Comparison of ENCODE assay signal across 2 cellular contexts in genomic region chr7:13049946-13050345, GRCh38.
TF ChIP-seq lines count a peak whose summit lies in the region.

No MANE protein-coding gene starts in this region.

TF ChIP-seq in A549, 52 proteins besides CTCF, POLR2A, EP300 and RAD21 (continued from another document):
- TF ChIP-seq ATOH8 (CRISPR knock-in tag; IDR thresholded peaks at IDR 0.05; ENCODE audit: low read depth) (no peak), NR3C1 (IDR thresholded peaks at IDR 0.05) (no peak), ZSCAN20 (CRISPR knock-in tag; IDR thresholded peaks at IDR 0.05) (no peak), TP53 (CRISPR knock-in tag; IDR thresholded peaks at IDR 0.05) (no peak), HOXB5 (CRISPR knock-in tag; IDR thresholded peaks at IDR 0.05) (no peak), JUN (IDR thresholded peaks at IDR 0.05) (no peak), MAX (IDR thresholded peaks at IDR 0.05) (no peak), HES2 (IDR thresholded peaks at IDR 0.05) (no peak), JUNB (IDR thresholded peaks at IDR 0.05) (no peak), NPAS2 (CRISPR knock-in tag; IDR thresholded peaks at IDR 0.05; ENCODE audit: borderline replicate concordance) (no peak), FOSL2 (IDR thresholded peaks at IDR 0.05) (no peak), FOSL2 (CRISPR knock-in tag; IDR thresholded peaks at IDR 0.05) (no peak), TFCP2L1 (CRISPR knock-in tag; IDR thresholded peaks at IDR 0.05) (no peak), ZFP36 (IDR thresholded peaks at IDR 0.05; ENCODE audit: borderline replicate concordance, partially characterized antibody) (no peak)

TF ChIP-seq in IMR-90, 13 proteins besides CTCF, POLR2A, EP300 and RAD21 (continued from another document):
- TF ChIP-seq ELK1 (IDR thresholded peaks at IDR 0.05; ENCODE audit: borderline replicate concordance, low read depth, low read length) = no peak
- TF ChIP-seq RFX5 (IDR thresholded peaks at IDR 0.05; ENCODE audit: low read depth, low read length) = no peak
